8 cellular contexts compared by ENCODE assay signal in genomic region chr17:48100591-48101011, GRCh38. TPM values are rescaled to one million over a fixed set of nuclear protein-coding genes. Genes with fewer than 3 reads are reported as not detected.
A peak's percentile ranks its signal among the peaks of the same experiment; 100 is the strongest.
DNase-seq lines count a peak whose midpoint lies in the region; ATAC-seq, FAIRE-seq and TF ChIP-seq lines count a peak whose summit lies in the region.

No MANE protein-coding gene starts in this region.

- peak overlapping the region; percentile 95 for H3K4me3 Mint-ChIP-seq in stimulated activated memory B cell treated with anti-CD40 and anti-IgM and Interleukin-4, amounts not matched to agents 10 μg/mL and 1 μg/mL and 100 μg/mL, for 72 hours

- H4K20me1 ChIP-seq in BLaER1 treated with 17β-estradiol and CSF1 and Interleukin-3, amounts not matched to agents 10 nM and 100 nM: peaks cover 29 to 54% (median 51%) of the 10 kb centered on the region in 11 experiments; a peak in 20 of 22 replicates

- no peak for TF ChIP-seq POLR2A in breast epithelium (IDR thresholded peaks at IDR 0.05)

- H3K36me3 Mint-ChIP-seq in stimulated activated memory B cell treated with anti-CD40 and anti-IgM and Interleukin-4, amounts not matched to agents 10 μg/mL and 1 μg/mL and 100 μg/mL, for 72 hours: no peaks in the 10 kb centered on the region

- H3K4me1 Mint-ChIP-seq in stimulated activated memory B cell treated with anti-CD40 and anti-IgM and Interleukin-4, amounts not matched to agents 10 μg/mL and 1 μg/mL and 100 μg/mL, for 72 hours: peaks cover 54% of the 10 kb centered on the region

- peaks cover 7 to 20% (median 15%) of the 10 kb centered on the region in 11 experiments; a peak in 18 of 22 replicates for H3K36me3 ChIP-seq in BLaER1 treated with 17β-estradiol and CSF1 and Interleukin-3, amounts not matched to agents 10 nM and 100 nM
- H3K36me3 ChIP-seq in H7 (replicated peaks; ENCODE audit: control insufficient read depth, insufficient read depth, low read length) (no peaks in the 10 kb centered on the region), breast epithelium (no peaks in the 10 kb centered on the region), kidney (ENCODE audit: control insufficient read depth in 1 of 2, insufficient read depth in 2 of 2, low read length in 2 of 2) (no peaks in the 10 kb centered on the region)

- H3K27ac ChIP-seq in BLaER1 treated with 17β-estradiol and CSF1 and Interleukin-3, amounts not matched to agents 10 nM and 100 nM: peak overlapping the region; percentile 57 to 89 (median 84); a peak in 20 of 22 replicates
- H3K27ac ChIP-seq in breast epithelium (peak overlapping the region; percentile 92 to 97), kidney (ENCODE audit: low read depth in 2 of 2, low read length in 2 of 2) (peak overlapping the region; percentile 81 to 85)

- H3K4me1 ChIP-seq in BLaER1 treated with 17β-estradiol and CSF1 and Interleukin-3, amounts not matched to agents 10 nM and 100 nM: peaks cover 53 to 78% (median 63%) of the 10 kb centered on the region in 10 experiments
- no peaks in the 10 kb centered on the region for H3K4me1 ChIP-seq in breast epithelium
- H3K4me1 ChIP-seq in kidney (ENCODE audit: control insufficient read depth in 1 of 2, insufficient read depth in 1 of 2, low read depth in 1 of 2, low read length in 2 of 2): peaks cover 2 to 4% of the 10 kb centered on the region in 2 donors

- peak overlapping the region; percentile 73 to 92 (median 80) for H3K4me3 ChIP-seq in BLaER1 treated with 17β-estradiol and CSF1 and Interleukin-3, amounts not matched to agents 10 nM and 100 nM
- H3K4me3 ChIP-seq in H7 (ENCODE audit: insufficient read depth, low read depth, low read length) (peak overlapping the region; percentile 92), breast epithelium (peak overlapping the region; percentile 84 to 95 (median 95)), kidney (ENCODE audit: low read length in 2 of 2) (peak overlapping the region; percentile 69 to 75)

- intact Hi-C loops in breast epithelium (cut with DNase I; ENCODE audit: low total_unique reads): no loop called here
- intact Hi-C loops in kidney (cut with DNase I): no loop called here

- TF ChIP-seq CTCF in breast epithelium (IDR thresholded peaks at IDR 0.05) (no peak), kidney (IDR thresholded peaks at IDR 0.05; ENCODE audit: borderline replicate concordance, extremely low read depth, insufficient read depth) (no peak)

- H3K27me3 ChIP-seq in BLaER1 treated with 17β-estradiol and CSF1 and Interleukin-3, amounts not matched to agents 10 nM and 100 nM: no peaks in the 10 kb centered on the region
- H3K27me3 ChIP-seq in H7 (ENCODE audit: control insufficient read depth, insufficient read depth, low read length) (no peaks in the 10 kb centered on the region), breast epithelium (no peaks in the 10 kb centered on the region)

- peaks cover 3 to 22% (median 10%) of the 10 kb centered on the region in 11 experiments; a peak in 16 of 22 replicates for H3K9me3 ChIP-seq in BLaER1 treated with 17β-estradiol and CSF1 and Interleukin-3, amounts not matched to agents 10 nM and 100 nM (replicated peaks in 1 of 11)
- no peaks in the 10 kb centered on the region for H3K9me3 ChIP-seq in breast epithelium
- no peaks in the 10 kb centered on the region for H3K9me3 ChIP-seq in kidney (ENCODE audit: control insufficient read depth in 1 of 2, low read length in 2 of 2)

- no peaks in the 10 kb centered on the region for H3K9me3 Mint-ChIP-seq in stimulated activated memory B cell treated with anti-CD40 and anti-IgM and Interleukin-4, amounts not matched to agents 10 μg/mL and 1 μg/mL and 100 μg/mL, for 72 hours

- ATAC-seq in stimulated activated memory B cell treated with anti-CD40 and anti-IgM and Interleukin-4, amounts not matched to agents 10 μg/mL and 1 μg/mL and 100 μg/mL, for 72 hours: no peak
- ATAC-seq in GM21367 (IDR thresholded peaks at IDR 0.05; ENCODE audit: unreplicated experiment): no peak

- peak overlapping the region; percentile 75 to 91 (median 82) for H3K9ac ChIP-seq in BLaER1 treated with 17β-estradiol and CSF1 and Interleukin-3, amounts not matched to agents 10 nM and 100 nM
- peak overlapping the region; percentile 19 to 80 for H3K9ac ChIP-seq in kidney (ENCODE audit: low read length in 2 of 2)

- no peak for FAIRE-seq in kidney (lab: Jason Lieb, UNC)

- peak overlapping the region; percentile 97 for H3K27ac Mint-ChIP-seq in stimulated activated memory B cell treated with anti-CD40 and anti-IgM and Interleukin-4, amounts not matched to agents 10 μg/mL and 1 μg/mL and 100 μg/mL, for 72 hours

- DNase-seq in H7 (peak; percentile 86), NCI-H748 (lab: John Stamatoyannopoulos, UW; ENCODE audit: unreplicated experiment) (peak; percentile 84), breast epithelium (ENCODE audit: low spot score in 2 of 2) (peak; percentile 56 to 58), kidney (peak; percentile 87), mesenteric fat pad (ENCODE audit: low spot score) (no peak)

- H3K4me2 ChIP-seq in BLaER1 treated with 17β-estradiol and CSF1 and Interleukin-3, amounts not matched to agents 10 nM and 100 nM: peak overlapping the region; percentile 83 to 95 (median 91)

- no peaks in the 10 kb centered on the region for H3K27me3 Mint-ChIP-seq in stimulated activated memory B cell treated with anti-CD40 and anti-IgM and Interleukin-4, amounts not matched to agents 10 μg/mL and 1 μg/mL and 100 μg/mL, for 72 hours

RNA-seq across cellular contexts. Expression of gene CBX1, which starts 0.7 kb away (rescaled TPM):
- total RNA-seq in H7 (2014; rRNA removed; shearing (Covaris generic)): 126 and 153 TPM in 2 replicates
- total RNA-seq in breast epithelium (10 to 100 TPM; 29.0 to 45.8 (median 45.2) TPM), kidney (40.2 TPM), mesenteric fat pad (34.0 TPM)
- polyA plus RNA-seq in kidney (ENCODE audit: insufficient read depth, low read depth, low replicate concordance): 37.8 TPM

RNA-seq across cellular contexts. Expression of gene SNX11, which starts 7.0 kb away (rescaled TPM):
- total RNA-seq in H7 (2014; rRNA removed; shearing (Covaris generic)): 16.0 and 17.4 TPM in 2 replicates
- total RNA-seq in breast epithelium (10 to 100 TPM; 13.4 to 19.7 (median 14.2) TPM), kidney (25.3 TPM), mesenteric fat pad (20.7 TPM)
- 22.4 TPM for polyA plus RNA-seq in kidney (ENCODE audit: insufficient read depth, low read depth, low replicate concordance)

RNA-seq across cellular contexts. Expression of gene NFE2L1, which starts 52.4 kb away (rescaled TPM):
- total RNA-seq in H7 (2014; rRNA removed; shearing (Covaris generic)): 89.5 and 114 TPM in 2 replicates
- 100 to 1,000 TPM in 2 of 3 donors, 10 to 100 TPM in 1; 96.4 to 278 (median 106) TPM for total RNA-seq in breast epithelium
- total RNA-seq in kidney: 254 TPM
- 146 TPM for polyA plus RNA-seq in kidney (ENCODE audit: insufficient read depth, low read depth, low replicate concordance)
- total RNA-seq in mesenteric fat pad: 171 TPM
